ENCODE assay signal across 1 cellular context in the genomic region with DNA sequence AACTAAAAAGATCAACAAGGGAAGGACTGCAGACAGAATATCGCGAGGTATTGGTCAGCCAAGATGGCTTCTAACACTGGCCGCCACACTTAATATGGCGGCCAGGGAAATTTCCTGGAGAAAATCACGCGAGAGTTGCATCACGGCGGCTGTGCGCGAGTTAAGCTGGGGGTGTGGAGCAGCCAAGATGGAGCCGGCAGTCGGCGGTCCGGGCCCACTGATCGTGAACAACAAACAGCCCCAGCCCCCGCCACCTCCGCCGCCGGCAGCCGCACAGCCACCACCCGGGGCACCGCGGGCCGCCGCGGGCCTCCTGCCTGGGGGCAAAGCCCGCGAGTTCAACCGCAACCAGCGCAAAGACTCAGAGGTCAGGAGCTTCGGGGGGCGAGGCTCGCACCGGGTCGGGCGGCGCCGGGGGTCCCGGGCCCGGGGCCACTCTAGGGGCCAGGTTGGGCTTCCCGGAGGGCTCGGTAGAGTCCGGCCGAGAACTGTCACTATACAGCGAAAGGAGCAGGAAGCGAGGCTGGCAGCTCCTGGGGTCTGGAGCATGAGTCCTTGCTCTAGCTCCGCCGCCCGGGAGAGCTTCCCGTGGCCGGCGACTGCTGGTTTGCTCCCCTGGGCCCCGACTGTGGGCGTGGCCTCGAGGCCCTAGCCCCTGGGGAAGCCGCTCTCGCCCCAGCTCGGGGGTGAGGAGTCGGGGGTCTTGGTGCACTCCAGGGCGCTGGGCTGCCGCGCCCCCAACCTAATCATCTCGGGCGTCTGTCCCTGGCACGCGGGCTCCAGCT.
TF ChIP-seq lines count a peak whose summit lies in the region.

A gene with protein sequence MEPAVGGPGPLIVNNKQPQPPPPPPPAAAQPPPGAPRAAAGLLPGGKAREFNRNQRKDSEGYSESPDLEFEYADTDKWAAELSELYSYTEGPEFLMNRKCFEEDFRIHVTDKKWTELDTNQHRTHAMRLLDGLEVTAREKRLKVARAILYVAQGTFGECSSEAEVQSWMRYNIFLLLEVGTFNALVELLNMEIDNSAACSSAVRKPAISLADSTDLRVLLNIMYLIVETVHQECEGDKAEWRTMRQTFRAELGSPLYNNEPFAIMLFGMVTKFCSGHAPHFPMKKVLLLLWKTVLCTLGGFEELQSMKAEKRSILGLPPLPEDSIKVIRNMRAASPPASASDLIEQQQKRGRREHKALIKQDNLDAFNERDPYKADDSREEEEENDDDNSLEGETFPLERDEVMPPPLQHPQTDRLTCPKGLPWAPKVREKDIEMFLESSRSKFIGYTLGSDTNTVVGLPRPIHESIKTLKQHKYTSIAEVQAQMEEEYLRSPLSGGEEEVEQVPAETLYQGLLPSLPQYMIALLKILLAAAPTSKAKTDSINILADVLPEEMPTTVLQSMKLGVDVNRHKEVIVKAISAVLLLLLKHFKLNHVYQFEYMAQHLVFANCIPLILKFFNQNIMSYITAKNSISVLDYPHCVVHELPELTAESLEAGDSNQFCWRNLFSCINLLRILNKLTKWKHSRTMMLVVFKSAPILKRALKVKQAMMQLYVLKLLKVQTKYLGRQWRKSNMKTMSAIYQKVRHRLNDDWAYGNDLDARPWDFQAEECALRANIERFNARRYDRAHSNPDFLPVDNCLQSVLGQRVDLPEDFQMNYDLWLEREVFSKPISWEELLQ (plus strand): TSS at position 174 of the 785 bp plus-strand sequence. CDS start 14 bp downstream, at position 188.

TF ChIP-seq in H1, 55 proteins besides CTCF, POLR2A, EP300 and RAD21 (continued from another document):
- TF ChIP-seq, protein P1, sequence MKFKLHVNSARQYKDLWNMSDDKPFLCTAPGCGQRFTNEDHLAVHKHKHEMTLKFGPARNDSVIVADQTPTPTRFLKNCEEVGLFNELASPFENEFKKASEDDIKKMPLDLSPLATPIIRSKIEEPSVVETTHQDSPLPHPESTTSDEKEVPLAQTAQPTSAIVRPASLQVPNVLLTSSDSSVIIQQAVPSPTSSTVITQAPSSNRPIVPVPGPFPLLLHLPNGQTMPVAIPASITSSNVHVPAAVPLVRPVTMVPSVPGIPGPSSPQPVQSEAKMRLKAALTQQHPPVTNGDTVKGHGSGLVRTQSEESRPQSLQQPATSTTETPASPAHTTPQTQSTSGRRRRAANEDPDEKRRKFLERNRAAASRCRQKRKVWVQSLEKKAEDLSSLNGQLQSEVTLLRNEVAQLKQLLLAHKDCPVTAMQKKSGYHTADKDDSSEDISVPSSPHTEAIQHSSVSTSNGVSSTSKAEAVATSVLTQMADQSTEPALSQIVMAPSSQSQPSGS (IDR thresholded peaks at IDR 0.05; ENCODE audit: low read length) = peak; percentile 94
- TF ChIP-seq EGR1 (IDR thresholded peaks at IDR 0.05; ENCODE audit: borderline replicate concordance, low read depth, low read length) = no peak
- TF ChIP-seq NANOG (IDR thresholded peaks at IDR 0.05; ENCODE audit: insufficient read depth, low read depth, low read length, poor library complexity, severe bottlenecking) = no peak
